ENCODE assay signal across 2 cellular contexts in genomic region chr20:58174708-58175287, GRCh38.
TF ChIP-seq lines count a peak whose summit lies in the region.

No MANE protein-coding gene starts in this region.

TF ChIP-seq in liver, 16 proteins besides CTCF, POLR2A, EP300 and RAD21:
- TF ChIP-seq HNF4G (IDR thresholded peaks at IDR 0.05) (no peak), EGR1 (IDR thresholded peaks at IDR 0.05; ENCODE audit: low read depth in 2 of 2) (no peak), TAF1 (conservative IDR thresholded peaks at IDR 0.05) (no peak), REST (IDR thresholded peaks at IDR 0.05) (no peak), SP1 (IDR thresholded peaks at IDR 0.05) (no peak), JUND (IDR thresholded peaks at IDR 0.05) (no peak), RXRA (IDR thresholded peaks at IDR 0.05) (no peak), FOXA1 (IDR thresholded peaks at IDR 0.05) (no peak), GABPA (IDR thresholded peaks at IDR 0.05 in 1 of 2, conservative IDR thresholded peaks at IDR 0.05 in 1 of 2) (no peak), YY1 (IDR thresholded peaks at IDR 0.05) (no peak)
- TF ChIP-seq, protein P1, sequence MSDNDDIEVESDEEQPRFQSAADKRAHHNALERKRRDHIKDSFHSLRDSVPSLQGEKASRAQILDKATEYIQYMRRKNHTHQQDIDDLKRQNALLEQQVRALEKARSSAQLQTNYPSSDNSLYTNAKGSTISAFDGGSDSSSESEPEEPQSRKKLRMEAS (IDR thresholded peaks at IDR 0.05), result no peak
- TF ChIP-seq, protein P2, sequence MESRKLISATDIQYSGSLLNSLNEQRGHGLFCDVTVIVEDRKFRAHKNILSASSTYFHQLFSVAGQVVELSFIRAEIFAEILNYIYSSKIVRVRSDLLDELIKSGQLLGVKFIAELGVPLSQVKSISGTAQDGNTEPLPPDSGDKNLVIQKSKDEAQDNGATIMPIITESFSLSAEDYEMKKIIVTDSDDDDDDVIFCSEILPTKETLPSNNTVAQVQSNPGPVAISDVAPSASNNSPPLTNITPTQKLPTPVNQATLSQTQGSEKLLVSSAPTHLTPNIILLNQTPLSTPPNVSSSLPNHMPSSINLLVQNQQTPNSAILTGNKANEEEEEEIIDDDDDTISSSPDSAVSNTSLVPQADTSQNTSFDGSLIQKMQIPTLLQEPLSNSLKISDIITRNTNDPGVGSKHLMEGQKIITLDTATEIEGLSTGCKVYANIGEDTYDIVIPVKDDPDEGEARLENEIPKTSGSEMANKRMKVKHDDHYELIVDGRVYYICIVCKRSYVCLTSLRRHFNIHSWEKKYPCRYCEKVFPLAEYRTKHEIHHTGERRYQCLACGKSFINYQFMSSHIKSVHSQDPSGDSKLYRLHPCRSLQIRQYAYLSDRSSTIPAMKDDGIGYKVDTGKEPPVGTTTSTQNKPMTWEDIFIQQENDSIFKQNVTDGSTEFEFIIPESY (IDR thresholded peaks at IDR 0.05), result no peak
- TF ChIP-seq, protein P3, sequence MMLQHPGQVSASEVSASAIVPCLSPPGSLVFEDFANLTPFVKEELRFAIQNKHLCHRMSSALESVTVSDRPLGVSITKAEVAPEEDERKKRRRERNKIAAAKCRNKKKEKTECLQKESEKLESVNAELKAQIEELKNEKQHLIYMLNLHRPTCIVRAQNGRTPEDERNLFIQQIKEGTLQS (IDR thresholded peaks at IDR 0.05), result no peak

TF ChIP-seq in HepG2, 621 proteins besides CTCF, POLR2A, EP300 and RAD21:
- no peak for TF ChIP-seq HOMEZ (CRISPR knock-in tag; IDR thresholded peaks at IDR 0.05; ENCODE audit: low read depth)
- no peak for TF ChIP-seq NFKBIZ (CRISPR knock-in tag; IDR thresholded peaks at IDR 0.05)
- TF ChIP-seq ZFP36L2 (CRISPR knock-in tag; IDR thresholded peaks at IDR 0.05), result no peak
- no peak for TF ChIP-seq ZBTB37 (CRISPR knock-in tag; IDR thresholded peaks at IDR 0.05)
- TF ChIP-seq KAT2B (IDR thresholded peaks at IDR 0.05; ENCODE audit: borderline replicate concordance, low read depth, low read length), result no peak
- TF ChIP-seq ZBTB20 (CRISPR knock-in tag; IDR thresholded peaks at IDR 0.05; ENCODE audit: borderline replicate concordance, low read depth), result no peak
- no peak for TF ChIP-seq ZNF660 (CRISPR knock-in tag; IDR thresholded peaks at IDR 0.05; ENCODE audit: borderline replicate concordance, low read depth)
- no peak for TF ChIP-seq DBP (CRISPR knock-in tag; IDR thresholded peaks at IDR 0.05; ENCODE audit: not compliant biosample characterization)
- no peak for TF ChIP-seq ZNF33A (CRISPR knock-in tag; IDR thresholded peaks at IDR 0.05; ENCODE audit: borderline replicate concordance)
- no peak for TF ChIP-seq PAWR (CRISPR knock-in tag; IDR thresholded peaks at IDR 0.05; ENCODE audit: borderline replicate concordance)
- TF ChIP-seq, protein P4, sequence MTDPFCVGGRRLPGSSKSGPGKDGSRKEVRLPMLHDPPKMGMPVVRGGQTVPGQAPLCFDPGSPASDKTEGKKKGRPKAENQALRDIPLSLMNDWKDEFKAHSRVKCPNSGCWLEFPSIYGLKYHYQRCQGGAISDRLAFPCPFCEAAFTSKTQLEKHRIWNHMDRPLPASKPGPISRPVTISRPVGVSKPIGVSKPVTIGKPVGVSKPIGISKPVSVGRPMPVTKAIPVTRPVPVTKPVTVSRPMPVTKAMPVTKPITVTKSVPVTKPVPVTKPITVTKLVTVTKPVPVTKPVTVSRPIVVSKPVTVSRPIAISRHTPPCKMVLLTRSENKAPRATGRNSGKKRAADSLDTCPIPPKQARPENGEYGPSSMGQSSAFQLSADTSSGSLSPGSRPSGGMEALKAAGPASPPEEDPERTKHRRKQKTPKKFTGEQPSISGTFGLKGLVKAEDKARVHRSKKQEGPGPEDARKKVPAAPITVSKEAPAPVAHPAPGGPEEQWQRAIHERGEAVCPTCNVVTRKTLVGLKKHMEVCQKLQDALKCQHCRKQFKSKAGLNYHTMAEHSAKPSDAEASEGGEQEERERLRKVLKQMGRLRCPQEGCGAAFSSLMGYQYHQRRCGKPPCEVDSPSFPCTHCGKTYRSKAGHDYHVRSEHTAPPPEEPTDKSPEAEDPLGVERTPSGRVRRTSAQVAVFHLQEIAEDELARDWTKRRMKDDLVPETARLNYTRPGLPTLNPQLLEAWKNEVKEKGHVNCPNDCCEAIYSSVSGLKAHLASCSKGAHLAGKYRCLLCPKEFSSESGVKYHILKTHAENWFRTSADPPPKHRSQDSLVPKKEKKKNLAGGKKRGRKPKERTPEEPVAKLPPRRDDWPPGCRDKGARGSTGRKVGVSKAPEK (CRISPR knock-in tag; IDR thresholded peaks at IDR 0.05; ENCODE audit: borderline replicate concordance), result no peak
- TF ChIP-seq NFKB2 (CRISPR knock-in tag; IDR thresholded peaks at IDR 0.05; ENCODE audit: borderline replicate concordance), result no peak
- TF ChIP-seq FOXM1 (CRISPR knock-in tag; IDR thresholded peaks at IDR 0.05), result no peak
